Comparison of ENCODE assay signal across 6 cellular contexts in the genomic region with DNA sequence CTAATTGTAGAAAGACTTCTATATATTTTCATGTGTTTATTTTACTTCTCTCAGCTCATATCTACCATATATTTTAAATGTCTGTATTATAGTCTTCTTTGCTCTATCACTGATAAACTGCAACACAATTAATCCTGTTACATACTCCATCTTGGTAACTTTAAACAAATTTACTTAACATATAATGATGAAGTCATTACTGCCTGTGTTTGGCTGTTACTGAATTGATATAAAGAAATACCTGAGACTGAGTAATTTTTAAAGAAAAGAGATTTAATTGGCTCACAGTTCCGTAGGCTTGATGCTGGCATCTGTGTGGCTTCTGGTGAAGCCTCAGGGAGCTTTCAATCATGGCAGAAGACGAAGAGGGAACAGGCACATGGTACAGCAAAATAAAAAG.
"Had no signal": no experiment of that assay in that cellular context is flagged by ENCODE, and none has a peak within 500 bp of the region (broad histone marks: within the 10 kb centered on the region; RNA-seq: fewer than 3 reads in every experiment).

No MANE protein-coding gene starts in this region.

- DNase-seq: GDM1, GF-D8 had no signal

- FAIRE-seq: GM12891, GM12892, GM18507, GM19239 had no signal
